28 cellular contexts compared by ENCODE assay signal in genomic region chr9:38129366-38129765, GRCh38.
"Had no signal": no experiment of that assay in that cellular context is flagged by ENCODE, and none has a peak within 500 bp of the region (broad histone marks: within the 10 kb centered on the region; RNA-seq: fewer than 3 reads in every experiment).

No MANE protein-coding gene starts in this region.

- H3K4me2 ChIP-seq: neural progenitor cell had no signal

- H3K4me1 ChIP-seq: left ventricle myocardium inferior, neural progenitor cell, parathyroid adenoma, right atrium auricular region, tibial artery had no signal

- H3K9ac ChIP-seq: neural progenitor cell, parathyroid adenoma had no signal

- DNase-seq: glutamatergic neuron; hippocampal formation; kidney glomerular epithelial cell; left cardiac atrium; left ventricle myocardium inferior; mammary epithelial cell; mesenchymal stem cell; naive B cell; natural killer cell; nephron progenitor cell; occipital lobe; stimulated activated CD4-positive, alpha-beta T cell treated with anti-CD3 and anti-CD28 coated beads, Interleukin-12 subunit alpha, Interleukin-12 subunit beta, amount 100 ng/mL, for 4 hours; stimulated activated CD4-positive, alpha-beta T cell treated with anti-CD3 and anti-CD28 coated beads, Interleukin-15, amount 100 ng/mL, for 24 hours; stimulated activated CD4-positive, alpha-beta T cell treated with anti-CD3 and anti-CD28 coated beads, Interleukin-2, amount 100 ng/mL, for 24 hours; stimulated activated CD4-positive, alpha-beta T cell treated with anti-CD3 and anti-CD28 coated beads, Interleukin-4, amount 100 ng/mL, for 1 hour; stimulated activated naive CD4-positive, alpha-beta T cell; trophoblast cell had no signal

- H3K9me3 ChIP-seq: left ventricle myocardium inferior, neutrophil, right atrium auricular region, suprapubic skin, thoracic aorta, tibial artery had no signal

- H3K27me3 ChIP-seq: right atrium auricular region, tibial artery had no signal

- ATAC-seq: left cardiac atrium, natural killer cell, sciatic nerve had no signal

- H3K4me1 Mint-ChIP-seq: naive B cell, natural killer cell had no signal

- H3K4me3 Mint-ChIP-seq: naive B cell; natural killer cell; nephron progenitor cell; neural progenitor cell; stimulated activated naive CD8-positive, alpha-beta T cell treated with anti-CD3 and anti-CD28 coated beads, Interleukin-15, Interleukin-2, amounts not matched to agents 100 ng/mL and 50 ng/mL, for 24 hours had no signal

- H3K4me3 ChIP-seq: left ventricle myocardium inferior, neural progenitor cell, right atrium auricular region, skin epidermis, suprapubic skin, thoracic aorta, tibial artery had no signal

- H3K27ac Mint-ChIP-seq: naive B cell; natural killer cell; nephron progenitor cell; neural progenitor cell; progenitor cell of endocrine pancreas; stimulated activated naive CD8-positive, alpha-beta T cell treated with anti-CD3 and anti-CD28 coated beads, Interleukin-15, Interleukin-2, amounts not matched to agents 100 ng/mL and 50 ng/mL, for 24 hours had no signal

- H3K27ac ChIP-seq: left ventricle myocardium inferior, neural progenitor cell, neutrophil, parathyroid adenoma, right atrium auricular region, skin epidermis, suprapubic skin, thoracic aorta, tibial artery had no signal

- H3K36me3 ChIP-seq: left ventricle myocardium inferior, neural progenitor cell, neutrophil, right atrium auricular region, suprapubic skin, thoracic aorta, tibial artery had no signal

- H3K36me3 Mint-ChIP-seq: naive B cell, natural killer cell, neural progenitor cell had no signal

- H3K9me3 Mint-ChIP-seq: natural killer cell; nephron progenitor cell; neural progenitor cell; stimulated activated naive CD8-positive, alpha-beta T cell treated with anti-CD3 and anti-CD28 coated beads, Interleukin-15, Interleukin-2, amounts not matched to agents 100 ng/mL and 50 ng/mL, for 24 hours had no signal
